In genomic region chr9:19229725-19230355, GRCh38 we compare ENCODE assay signal across 9 cellular contexts. TPM values are rescaled to one million over a fixed set of nuclear protein-coding genes. Genes with fewer than 3 reads are reported as not detected.
DNase-seq lines count a peak whose midpoint lies in the region; ATAC-seq and TF ChIP-seq lines count a peak whose summit lies in the region.
"Had no signal": no experiment of that assay in that cellular context is flagged by ENCODE, and none has a peak within 500 bp of the region (broad histone marks: within the 10 kb centered on the region; RNA-seq: fewer than 3 reads in every experiment).

No MANE protein-coding gene starts in this region.

- H3F3A ChIP-seq in GM23338 (replicated peaks; ENCODE audit: low read depth): peaks cover 13% of the 10 kb centered on the region

- ATAC-seq in GM23338: peak; percentile 61

- H3K4me2 ChIP-seq in GM23338: peak overlapping the region; percentile 81

- peaks cover 7% of the 10 kb centered on the region; the same call in 1 of the 2 replicates for H4K20me1 ChIP-seq in GM23338 (replicated peaks; ENCODE audit: insufficient read depth)

- H3K4me1 Mint-ChIP-seq in GM23338 (peaks cover 13% of the 10 kb centered on the region), brain (peaks cover 12% of the 10 kb centered on the region)

- H3K27me3 Mint-ChIP-seq in GM23338 (ENCODE audit: insufficient read depth, low read depth, poor library complexity) (peaks cover 13% of the 10 kb centered on the region), brain (peaks cover 3% of the 10 kb centered on the region)

- H3K36me3 ChIP-seq in GM23338 (ENCODE audit: insufficient read depth): no peaks in the 10 kb centered on the region

- no peaks in the 10 kb centered on the region for H3K27me3 ChIP-seq in GM23338 (ENCODE audit: insufficient read depth)

- DNase-seq in GM23338 (ENCODE audit: low spot score) (peak; percentile 87), KG1 (lab: John Stamatoyannopoulos, UW) (peak; percentile 47), SHP77 treated with DMSO at 0.1 percent for 48 hours (lab: John Stamatoyannopoulos, UW) (peak; percentile 5), inferior parietal cortex (ENCODE audit: extremely low spot score) (peak; percentile 59), dedifferentiated amniotic fluid mesenchymal stem cell (ENCODE audit: extremely low spot score) (no peak)
- DNase-seq in stimulated activated CD4-positive, alpha-beta T cell treated with anti-CD3 and anti-CD28 coated beads, TNF-alpha, amount 100 ng/mL, for 4 hours (ENCODE audit: low read depth in 3 of 3): peak in 2 of 3 experiments; percentile 42 to 53

- H3K9me3 Mint-ChIP-seq in GM23338 (no peaks in the 10 kb centered on the region; the same call in 2 of the 3 replicates), brain (no peaks in the 10 kb centered on the region)
- H3K9me3 Mint-ChIP-seq: nephron had no signal

- H3K27ac ChIP-seq in GM23338 (ENCODE audit: low read depth): peak overlapping the region; percentile 98

- H3K79me2 ChIP-seq in GM23338 (replicated peaks; ENCODE audit: insufficient read depth): peaks cover 41% of the 10 kb centered on the region

- H3K4me3 ChIP-seq in GM08714 (ENCODE audit: low read length) (peak overlapping the region; percentile 50; the same call in 1 of the 2 replicates), GM23338 (peak overlapping the region; percentile 91)

- peaks cover 26% of the 10 kb centered on the region for H3K4me1 ChIP-seq in GM23338 (ENCODE audit: insufficient read depth)

- H3K36me3 Mint-ChIP-seq in GM23338 (ENCODE audit: low read depth) (0 out of 3 replicates have a peak, but pooled peaks cover 2% of the 10 kb centered on the region), brain (peaks cover 4% of the 10 kb centered on the region)

- H3K4me3 Mint-ChIP-seq in GM23338 (no peak overlapping the region; the same call in 1 of the 3 replicates), brain (peak overlapping the region in 3 of 5 experiments; percentile 92 to 96 (median 96))

- H3K9me2 ChIP-seq in GM23338 (ENCODE audit: insufficient read depth): no peaks in the 10 kb centered on the region

- peak overlapping the region; percentile 83 for H2AFZ ChIP-seq in GM23338

- TF ChIP-seq CTCF in GM23338 (conservative IDR thresholded peaks at IDR 0.05; ENCODE audit: low read depth in 2 of 2) (no peak), brain (conservative IDR thresholded peaks at IDR 0.05) (no peak)

- H3K27ac Mint-ChIP-seq in GM23338 (peak overlapping the region; percentile 99), brain (peak overlapping the region in 2 of 5 experiments; percentile 95 to 97)

TF ChIP-seq in GM23338, 12 proteins besides CTCF, POLR2A, EP300 and RAD21:
- no peak for TF ChIP-seq EZH2phosphoT487 (IDR thresholded peaks at IDR 0.05; ENCODE audit: unreplicated experiment)
- TF ChIP-seq POLR2AphosphoS5 (IDR thresholded peaks at IDR 0.05; ENCODE audit: low read depth): peak; percentile 77

RNA-seq across cellular contexts. Expression of gene DENND4C, which starts 0.7 kb away (rescaled TPM):
- total RNA-seq in GM23338 (2014; rRNA removed; shearing (Covaris generic)): 30.8 and 43.7 TPM in 2 replicates
- 5.2 and 6.4 TPM in 2 replicates for polyA plus RNA-seq in GM23338 (2016; fragmentation: Nextera tagmentation; extraction: Ambion mirVana)
- 16.0 TPM for polyA plus RNA-seq in brain (ENCODE audit: insufficient read depth, low read depth, low replicate concordance)
